Comparison of ENCODE assay signal across 27 cellular contexts in the genomic region with DNA sequence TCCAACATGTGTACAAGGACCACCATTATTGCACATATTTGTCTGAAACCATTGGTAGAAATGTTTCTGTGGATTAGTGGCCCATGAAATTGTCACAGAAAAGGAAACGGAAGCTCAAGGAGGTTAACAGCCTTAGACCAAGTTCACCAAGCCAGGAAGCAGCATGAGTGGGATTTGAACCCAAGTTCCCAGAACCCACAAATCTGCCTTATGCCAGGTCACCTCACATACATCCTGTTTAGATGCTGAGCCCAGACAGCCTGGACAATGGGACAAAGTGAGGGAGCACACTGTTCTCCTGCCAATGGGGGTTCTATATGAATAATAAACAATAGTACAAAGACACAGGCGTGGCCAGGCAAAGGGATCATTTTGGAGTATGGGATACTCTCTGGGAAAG. TPM values are rescaled to one million over a fixed set of nuclear protein-coding genes. Genes with fewer than 3 reads are reported as not detected.
"Had no signal": no experiment of that assay in that cellular context is flagged by ENCODE, and none has a peak within 500 bp of the region (broad histone marks: within the 10 kb centered on the region; RNA-seq: fewer than 3 reads in every experiment).

No MANE protein-coding gene starts in this region.

- H3K27ac Mint-ChIP-seq: activated T-cell treated with anti-CD3 and anti-CD28 coated beads, Interleukin-2, amount 50 U/mL, for 24 hours; endodermal cell; stimulated activated naive B cell treated with anti-CD40 and anti-IgM and Interleukin-4, amounts not matched to agents 10 μg/mL and 1 μg/mL and 100 μg/mL, for 72 hours had no signal

- H3K27ac ChIP-seq: brain microvascular endothelial cell, epithelial cell of prostate, esophagus squamous epithelium, heart right ventricle, lower lobe of right lung, parathyroid adenoma, right atrium auricular region, stomach, tibial nerve had no signal

- DNase-seq: activated CD4-positive, alpha-beta T cell treated with anti-CD3 and anti-CD28 coated beads for 36 hours; activated CD4-positive, alpha-beta T cell treated with anti-CD3 and anti-CD28 coated beads, Interleukin-2, amount 50 U/mL, for 48 hours; activated CD4-positive, CD25-positive, alpha-beta regulatory T cell; activated CD8-positive, alpha-beta memory T cell treated with anti-CD3 and anti-CD28 coated beads, Interleukin-2, amount 50 U/mL, for 48 hours; activated gamma-delta T cell; activated naive CD4-positive, alpha-beta T cell treated with anti-CD3 and anti-CD28 coated beads, Interleukin-2, amount 50 U/mL, for 16 hours; activated T-cell treated with anti-CD3 and anti-CD28 coated beads, Interleukin-2, amount 50 U/mL, for 24 hours; amniotic stem cell; brain microvascular endothelial cell; cortex of kidney; endodermal cell; esophagus squamous epithelium; foreskin melanocyte; heart right ventricle; kidney glomerular epithelial cell; lower lobe of right lung; stimulated activated CD4-positive, alpha-beta T cell treated with anti-CD3 and anti-CD28 coated beads, Interleukin-1b, Interleukin-23, amount 100 ng/mL, for 48 hours; stimulated activated naive B cell treated with anti-CD40 and anti-IgM and Interleukin-4, amounts not matched to agents 10 μg/mL and 1 μg/mL and 100 μg/mL, for 72 hours; stomach; SW 1271 had no signal

- ATAC-seq: activated CD4-positive, alpha-beta T cell treated with anti-CD3 and anti-CD28 coated beads for 36 hours; heart right ventricle; left lobe of liver; lower lobe of right lung; stimulated activated naive B cell treated with anti-CD40 and anti-IgM and Interleukin-4, amounts not matched to agents 10 μg/mL and 1 μg/mL and 100 μg/mL, for 72 hours had no signal

- H3K36me3 Mint-ChIP-seq: stimulated activated naive B cell treated with anti-CD40 and anti-IgM and Interleukin-4, amounts not matched to agents 10 μg/mL and 1 μg/mL and 100 μg/mL, for 72 hours had no signal

- H3K36me3 ChIP-seq: brain microvascular endothelial cell, esophagus squamous epithelium, heart right ventricle, lower lobe of right lung, right atrium auricular region, stomach, tibial nerve had no signal

- H3K27me3 ChIP-seq: brain microvascular endothelial cell, esophagus squamous epithelium, heart right ventricle, right atrium auricular region, stomach, tibial nerve had no signal

- H3K27me3 Mint-ChIP-seq: activated CD4-positive, alpha-beta T cell treated with anti-CD3 and anti-CD28 coated beads for 36 hours; activated T-cell treated with anti-CD3 and anti-CD28 coated beads, Interleukin-2, amount 50 U/mL, for 24 hours; stimulated activated naive B cell treated with anti-CD40 and anti-IgM and Interleukin-4, amounts not matched to agents 10 μg/mL and 1 μg/mL and 100 μg/mL, for 72 hours had no signal

- H3K4me3 ChIP-seq: esophagus squamous epithelium, heart right ventricle, lower lobe of right lung, right atrium auricular region, smooth muscle cell, stomach, tibial nerve had no signal

- H3K4me2 ChIP-seq: smooth muscle cell had no signal

- H3K4me3 Mint-ChIP-seq: activated CD4-positive, alpha-beta T cell treated with anti-CD3 and anti-CD28 coated beads for 36 hours; activated T-cell treated with anti-CD3 and anti-CD28 coated beads, Interleukin-2, amount 50 U/mL, for 24 hours; endodermal cell; stimulated activated naive B cell treated with anti-CD40 and anti-IgM and Interleukin-4, amounts not matched to agents 10 μg/mL and 1 μg/mL and 100 μg/mL, for 72 hours had no signal

- H3K9ac ChIP-seq: parathyroid adenoma had no signal

- H3K9me3 ChIP-seq: esophagus squamous epithelium, heart right ventricle, lower lobe of right lung, right atrium auricular region, stomach, tibial nerve had no signal

- H3K9me3 Mint-ChIP-seq: activated T-cell treated with anti-CD3 and anti-CD28 coated beads, Interleukin-2, amount 50 U/mL, for 24 hours; endodermal cell; stimulated activated naive B cell treated with anti-CD40 and anti-IgM and Interleukin-4, amounts not matched to agents 10 μg/mL and 1 μg/mL and 100 μg/mL, for 72 hours had no signal

RNA-seq across cellular contexts. Expression of a gene that starts 59.6 kb away (rescaled TPM):
- total RNA-seq: T-helper 2 cell treated with Interferon-gamma antibody and Interleukin-4, amounts not matched to agents 100 ng/mL and 5 ng/mL, for 36 hours had no signal
